ENCODE assay signal across 18 cellular contexts in the genomic region with DNA sequence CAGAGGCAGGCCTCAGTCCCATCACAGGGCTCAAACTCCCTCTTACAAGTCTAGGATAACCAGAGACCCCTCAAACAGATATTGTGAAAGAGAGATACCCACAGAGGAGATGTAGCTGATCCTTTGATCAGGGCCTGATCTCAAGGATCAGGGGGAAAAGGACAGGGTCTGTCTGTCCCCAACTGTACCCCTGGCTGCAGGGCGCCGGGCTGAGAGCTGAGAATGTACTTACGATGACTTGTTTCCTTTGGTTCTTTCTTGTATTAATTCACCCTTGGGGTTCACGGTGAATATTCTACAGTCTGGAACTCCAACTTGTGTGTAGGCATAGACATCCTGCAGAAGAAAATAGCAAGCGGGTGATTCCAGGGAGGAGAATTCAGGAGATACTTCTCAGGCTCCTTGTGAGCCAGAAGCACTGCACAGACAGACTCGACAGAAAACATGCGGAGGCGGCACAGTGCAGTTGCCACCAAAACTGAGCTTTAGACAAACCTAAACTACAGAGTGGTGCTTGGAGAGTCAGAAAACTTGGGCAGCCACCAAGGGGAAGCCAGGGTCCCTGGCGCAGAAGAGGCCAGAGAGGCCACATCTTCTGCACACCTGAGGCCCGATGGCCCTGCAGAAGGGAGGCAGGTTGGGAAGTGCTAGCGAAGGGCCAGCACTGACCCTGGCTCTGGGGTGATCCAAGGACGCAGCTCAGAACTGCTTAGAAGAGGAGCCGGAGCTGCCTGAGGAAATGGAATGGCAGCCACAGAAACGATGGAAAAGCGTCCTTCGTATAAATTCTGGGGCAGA.
A peak's percentile ranks its signal among the peaks of the same experiment; 100 is the strongest.
DNase-seq lines count a peak whose midpoint lies in the region; ATAC-seq and TF ChIP-seq lines count a peak whose summit lies in the region.
"Had no signal": no experiment of that assay in that cellular context is flagged by ENCODE, and none has a peak within 500 bp of the region (broad histone marks: within the 10 kb centered on the region; RNA-seq: fewer than 3 reads in every experiment).

No MANE protein-coding gene starts in this region.

- H3K27me3 ChIP-seq in CD4-positive, alpha-beta memory T cell (ENCODE audit: insufficient read depth, low read length) = no peaks in the 10 kb centered on the region
- no peaks in the 10 kb centered on the region for H3K27me3 ChIP-seq in parathyroid adenoma (ENCODE audit: control insufficient read depth, insufficient read depth, low read length)
- H3K27me3 ChIP-seq: brain microvascular endothelial cell, colonic mucosa, SJCRH30 had no signal

- no peak for TF ChIP-seq CTCF in parathyroid adenoma (IDR thresholded peaks at IDR 0.05)

- peaks cover 17% of the 10 kb centered on the region for H3K4me1 Mint-ChIP-seq in activated CD4-positive, alpha-beta T cell treated with anti-CD3 and anti-CD28 coated beads, Interleukin-2, amount 10 ng/mL, durations not matched to agents 7 days and 5 days
- H3K4me1 Mint-ChIP-seq in CD4-positive, alpha-beta memory T cell = peaks cover 9 to 27% (median 12%) of the 10 kb centered on the region in 4 donors
- peaks cover 0 to 9% of the 10 kb centered on the region in 2 donors for H3K4me1 Mint-ChIP-seq in effector memory CD8-positive, alpha-beta T cell (ENCODE audit: low read depth in 2 of 2)

- H3K4me3 Mint-ChIP-seq in activated CD4-positive, alpha-beta T cell treated with anti-CD3 and anti-CD28 coated beads, Interleukin-2, amount 10 ng/mL, durations not matched to agents 7 days and 5 days = no peak overlapping the region
- H3K4me3 Mint-ChIP-seq in CD4-positive, alpha-beta memory T cell = no peak overlapping the region
- no peak overlapping the region for H3K4me3 Mint-ChIP-seq in effector memory CD8-positive, alpha-beta T cell

- H3K9me3 ChIP-seq in CD4-positive, alpha-beta memory T cell (ENCODE audit: control insufficient read depth in 1 of 2, low read length in 2 of 2) = no peaks in the 10 kb centered on the region
- no peaks in the 10 kb centered on the region for H3K9me3 ChIP-seq in parathyroid adenoma (ENCODE audit: control insufficient read depth, low read length)
- H3K9me3 ChIP-seq: colonic mucosa, SJCRH30 had no signal

- H3K4me3 ChIP-seq in CD4-positive, alpha-beta memory T cell (ENCODE audit: low read length in 2 of 2) = no peak overlapping the region
- no peak overlapping the region for H3K4me3 ChIP-seq in parathyroid adenoma (ENCODE audit: low read depth, low read length)
- H3K4me3 ChIP-seq: colonic mucosa, SJCRH30 had no signal

- H3K27ac ChIP-seq in CD4-positive, alpha-beta memory T cell (ENCODE audit: low read depth, low read length) = no peak overlapping the region
- peak overlapping the region; percentile 99 for H3K27ac ChIP-seq in parathyroid adenoma
- H3K27ac ChIP-seq: brain microvascular endothelial cell, colonic mucosa, SJCRH30 had no signal

- POLR2A ChIA-PET in activated CD4-positive, alpha-beta T cell treated with anti-CD3 and anti-CD28 coated beads, Interleukin-2, amount 10 ng/mL, durations not matched to agents 7 days and 5 days (lab: Charles Lee) = no interaction called here
- POLR2A ChIA-PET in CD4-positive, alpha-beta memory T cell (lab: Charles Lee; ENCODE audit: partially characterized antibody) = interaction anchor here (1.0 to 1.1 kb wide), 2 partner anchors 8 to 13 kb away, joined by 4 read pairs; no protein-coding TSS in a partner anchor

- H3K9ac ChIP-seq in parathyroid adenoma = peak overlapping the region; percentile 13

- DNase-seq in activated CD4-positive, alpha-beta T cell treated with anti-CD3 and anti-CD28 coated beads, Interleukin-2, amount 10 ng/mL, durations not matched to agents 7 days and 5 days = no peak
- no peak for DNase-seq in activated CD4-positive, alpha-beta T cell treated with anti-CD3 and anti-CD28 coated beads, Interleukin-2, amount 50 U/mL, for 1 hour
- no peak for DNase-seq in CD4-positive, alpha-beta memory T cell
- no peak for DNase-seq in effector memory CD8-positive, alpha-beta T cell
- DNase-seq in NCI-H1694 (lab: John Stamatoyannopoulos, UW) = no peak
- no peak for DNase-seq in NK-92 treated with Interleukin-12 subunit alpha and Interleukin-12 subunit beta, amount 100 ng/mL, for 24 hours (lab: John Stamatoyannopoulos, UW)
- DNase-seq: brain microvascular endothelial cell; C1 segment of cervical spinal cord; foreskin fibroblast; HCEC 1CT; NCI-H2171 treated with DMSO at 0.1 percent for 48 hours; NCI-H748 treated with DMSO at 0.1 percent for 48 hours; PC-3; SJCRH30; stimulated activated CD4-positive, alpha-beta T cell treated with anti-CD3 and anti-CD28 coated beads, Interleukin-2, amount 100 ng/mL, for 24 hours had no signal

- H3K36me3 Mint-ChIP-seq in activated CD4-positive, alpha-beta T cell treated with anti-CD3 and anti-CD28 coated beads, Interleukin-2, amount 10 ng/mL, durations not matched to agents 7 days and 5 days (ENCODE audit: low read depth) = peaks cover 71% of the 10 kb centered on the region
- peaks cover 72 to 96% of the 10 kb centered on the region in 2 donors for H3K36me3 Mint-ChIP-seq in CD4-positive, alpha-beta memory T cell
- peaks cover 87% of the 10 kb centered on the region for H3K36me3 Mint-ChIP-seq in effector memory CD8-positive, alpha-beta T cell (ENCODE audit: insufficient read depth)

- peaks cover 87% of the 10 kb centered on the region for H3K36me3 ChIP-seq in CD4-positive, alpha-beta memory T cell (ENCODE audit: insufficient read depth, low read length)
- no peaks in the 10 kb centered on the region for H3K36me3 ChIP-seq in parathyroid adenoma (ENCODE audit: control insufficient read depth, insufficient read depth, low read length)

- H3K9me3 Mint-ChIP-seq in activated CD4-positive, alpha-beta T cell treated with anti-CD3 and anti-CD28 coated beads, Interleukin-2, amount 10 ng/mL, durations not matched to agents 7 days and 5 days = no peaks in the 10 kb centered on the region
- peaks cover 0 to 2% (median 0%) of the 10 kb centered on the region in 8 donors for H3K9me3 Mint-ChIP-seq in CD4-positive, alpha-beta memory T cell
- H3K9me3 Mint-ChIP-seq in effector memory CD8-positive, alpha-beta T cell = no peaks in the 10 kb centered on the region

- H2AFZ ChIP-seq in parathyroid adenoma = no peak overlapping the region

- intact Hi-C loops in CD4-positive, alpha-beta memory T cell (cut with micrococcal nuclease) = no loop called here

- peak overlapping the region; percentile 44 for H3K27ac Mint-ChIP-seq in activated CD4-positive, alpha-beta T cell treated with anti-CD3 and anti-CD28 coated beads, Interleukin-2, amount 10 ng/mL, durations not matched to agents 7 days and 5 days
- peak overlapping the region; percentile 35 to 82 (median 57) for H3K27ac Mint-ChIP-seq in CD4-positive, alpha-beta memory T cell
- peak overlapping the region; percentile 71 to 83 for H3K27ac Mint-ChIP-seq in effector memory CD8-positive, alpha-beta T cell

- peaks cover 2% of the 10 kb centered on the region for H3K79me2 ChIP-seq in parathyroid adenoma

- CTCF ChIA-PET in activated CD4-positive, alpha-beta T cell treated with anti-CD3 and anti-CD28 coated beads, Interleukin-2, amount 10 ng/mL, durations not matched to agents 7 days and 5 days (lab: Charles Lee) = interaction anchor here (1.1 to 1.3 kb wide), 3 partner anchors 9 to 155 kb away, joined by 4 to 5 read pairs (median 4); no protein-coding TSS in a partner anchor
- CTCF ChIA-PET in CD4-positive, alpha-beta memory T cell (lab: Charles Lee; ENCODE audit: partially characterized antibody) = interaction anchor here (1.0 to 2.5 kb wide), 4 partner anchors 65 to 231 kb away, joined by 3 to 9 read pairs (median 3); no protein-coding TSS in a partner anchor

- no peak overlapping the region for H3K4me2 ChIP-seq in parathyroid adenoma (ENCODE audit: low read length)

- no peaks in the 10 kb centered on the region for H3K27me3 Mint-ChIP-seq in activated CD4-positive, alpha-beta T cell treated with anti-CD3 and anti-CD28 coated beads, Interleukin-2, amount 10 ng/mL, durations not matched to agents 7 days and 5 days
- no peaks in the 10 kb centered on the region for H3K27me3 Mint-ChIP-seq in CD4-positive, alpha-beta memory T cell
- no peaks in the 10 kb centered on the region for H3K27me3 Mint-ChIP-seq in effector memory CD8-positive, alpha-beta T cell

- ATAC-seq in effector memory CD8-positive, alpha-beta T cell (replicated peaks) = no peak
- no peak for ATAC-seq in GM21526 (IDR thresholded peaks at IDR 0.05; ENCODE audit: low FRiP score, unreplicated experiment)
- ATAC-seq: PC-3 had no signal

- peaks cover 7% of the 10 kb centered on the region for H3K4me1 ChIP-seq in CD4-positive, alpha-beta memory T cell (ENCODE audit: insufficient read depth, low read length)
- peaks cover 76% of the 10 kb centered on the region for H3K4me1 ChIP-seq in parathyroid adenoma
- H3K4me1 ChIP-seq: colonic mucosa, SJCRH30 had no signal
